In the genomic region with DNA sequence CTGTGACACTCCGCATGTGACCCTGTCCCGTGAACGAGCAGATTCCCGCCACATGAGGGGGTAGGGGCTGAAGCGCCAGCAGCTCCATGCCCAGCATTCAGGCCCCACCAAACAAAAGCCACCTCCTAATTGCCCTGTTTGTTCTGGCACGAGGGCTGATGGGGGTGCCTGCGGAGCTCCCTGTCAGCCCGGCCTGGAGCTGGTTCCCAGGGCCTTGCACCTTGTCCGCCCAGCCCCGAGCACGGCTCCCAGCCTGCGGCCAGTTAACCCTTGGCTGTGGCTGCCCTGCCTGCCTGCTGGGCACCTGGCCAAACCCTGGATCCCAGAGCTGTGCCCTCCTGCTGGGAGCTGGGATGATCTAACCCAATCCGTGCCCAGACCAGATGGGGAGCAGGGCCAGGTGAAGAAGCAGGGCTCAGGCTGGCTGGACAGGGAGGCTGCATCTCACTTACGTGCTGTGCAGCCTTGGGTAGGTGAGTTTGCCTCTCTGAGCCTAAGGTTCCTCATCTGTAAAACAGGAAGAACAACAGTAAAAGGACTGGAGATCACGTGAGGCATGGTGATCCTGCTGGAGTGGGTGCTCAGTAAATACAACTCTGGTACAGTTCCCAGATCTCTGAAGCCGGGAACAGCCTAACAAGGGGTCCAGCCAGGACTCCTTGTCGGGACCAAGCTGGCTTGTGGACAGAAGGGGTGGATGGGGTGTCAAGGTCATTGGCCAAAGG, we compare ENCODE assay signal across 1 cellular context.
TF ChIP-seq lines count a peak whose summit lies in the region.

No MANE protein-coding gene starts in this region.

TF ChIP-seq in HepG2, 621 proteins besides CTCF, POLR2A, EP300 and RAD21 (continued from another document and continues in another):
- TF ChIP-seq, protein P1, sequence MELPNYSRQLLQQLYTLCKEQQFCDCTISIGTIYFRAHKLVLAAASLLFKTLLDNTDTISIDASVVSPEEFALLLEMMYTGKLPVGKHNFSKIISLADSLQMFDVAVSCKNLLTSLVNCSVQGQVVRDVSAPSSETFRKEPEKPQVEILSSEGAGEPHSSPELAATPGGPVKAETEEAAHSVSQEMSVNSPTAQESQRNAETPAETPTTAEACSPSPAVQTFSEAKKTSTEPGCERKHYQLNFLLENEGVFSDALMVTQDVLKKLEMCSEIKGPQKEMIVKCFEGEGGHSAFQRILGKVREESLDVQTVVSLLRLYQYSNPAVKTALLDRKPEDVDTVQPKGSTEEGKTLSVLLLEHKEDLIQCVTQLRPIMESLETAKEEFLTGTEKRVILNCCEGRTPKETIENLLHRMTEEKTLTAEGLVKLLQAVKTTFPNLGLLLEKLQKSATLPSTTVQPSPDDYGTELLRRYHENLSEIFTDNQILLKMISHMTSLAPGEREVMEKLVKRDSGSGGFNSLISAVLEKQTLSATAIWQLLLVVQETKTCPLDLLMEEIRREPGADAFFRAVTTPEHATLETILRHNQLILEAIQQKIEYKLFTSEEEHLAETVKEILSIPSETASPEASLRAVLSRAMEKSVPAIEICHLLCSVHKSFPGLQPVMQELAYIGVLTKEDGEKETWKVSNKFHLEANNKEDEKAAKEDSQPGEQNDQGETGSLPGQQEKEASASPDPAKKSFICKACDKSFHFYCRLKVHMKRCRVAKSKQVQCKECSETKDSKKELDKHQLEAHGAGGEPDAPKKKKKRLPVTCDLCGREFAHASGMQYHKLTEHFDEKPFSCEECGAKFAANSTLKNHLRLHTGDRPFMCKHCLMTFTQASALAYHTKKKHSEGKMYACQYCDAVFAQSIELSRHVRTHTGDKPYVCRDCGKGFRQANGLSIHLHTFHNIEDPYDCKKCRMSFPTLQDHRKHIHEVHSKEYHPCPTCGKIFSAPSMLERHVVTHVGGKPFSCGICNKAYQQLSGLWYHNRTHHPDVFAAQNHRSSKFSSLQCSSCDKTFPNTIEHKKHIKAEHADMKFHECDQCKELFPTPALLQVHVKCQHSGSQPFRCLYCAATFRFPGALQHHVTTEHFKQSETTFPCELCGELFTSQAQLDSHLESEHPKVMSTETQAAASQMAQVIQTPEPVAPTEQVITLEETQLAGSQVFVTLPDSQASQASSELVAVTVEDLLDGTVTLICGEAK (IDR thresholded peaks at IDR 0.05): no peak
- TF ChIP-seq, protein P1 (CRISPR knock-in tag; IDR thresholded peaks at IDR 0.05): no peak; the same call in 1 of the 2 replicates
- no peak for TF ChIP-seq ZNF546 (CRISPR knock-in tag; conservative IDR thresholded peaks at IDR 0.05)
- TF ChIP-seq CREM (IDR thresholded peaks at IDR 0.05): no peak
- no peak for TF ChIP-seq CREM (CRISPR knock-in tag; IDR thresholded peaks at IDR 0.05)
- no peak for TF ChIP-seq ZBTB20 (CRISPR knock-in tag; IDR thresholded peaks at IDR 0.05; ENCODE audit: borderline replicate concordance, low read depth)
- TF ChIP-seq ZSCAN25 (CRISPR knock-in tag; IDR thresholded peaks at IDR 0.05): no peak
- TF ChIP-seq, protein P2, sequence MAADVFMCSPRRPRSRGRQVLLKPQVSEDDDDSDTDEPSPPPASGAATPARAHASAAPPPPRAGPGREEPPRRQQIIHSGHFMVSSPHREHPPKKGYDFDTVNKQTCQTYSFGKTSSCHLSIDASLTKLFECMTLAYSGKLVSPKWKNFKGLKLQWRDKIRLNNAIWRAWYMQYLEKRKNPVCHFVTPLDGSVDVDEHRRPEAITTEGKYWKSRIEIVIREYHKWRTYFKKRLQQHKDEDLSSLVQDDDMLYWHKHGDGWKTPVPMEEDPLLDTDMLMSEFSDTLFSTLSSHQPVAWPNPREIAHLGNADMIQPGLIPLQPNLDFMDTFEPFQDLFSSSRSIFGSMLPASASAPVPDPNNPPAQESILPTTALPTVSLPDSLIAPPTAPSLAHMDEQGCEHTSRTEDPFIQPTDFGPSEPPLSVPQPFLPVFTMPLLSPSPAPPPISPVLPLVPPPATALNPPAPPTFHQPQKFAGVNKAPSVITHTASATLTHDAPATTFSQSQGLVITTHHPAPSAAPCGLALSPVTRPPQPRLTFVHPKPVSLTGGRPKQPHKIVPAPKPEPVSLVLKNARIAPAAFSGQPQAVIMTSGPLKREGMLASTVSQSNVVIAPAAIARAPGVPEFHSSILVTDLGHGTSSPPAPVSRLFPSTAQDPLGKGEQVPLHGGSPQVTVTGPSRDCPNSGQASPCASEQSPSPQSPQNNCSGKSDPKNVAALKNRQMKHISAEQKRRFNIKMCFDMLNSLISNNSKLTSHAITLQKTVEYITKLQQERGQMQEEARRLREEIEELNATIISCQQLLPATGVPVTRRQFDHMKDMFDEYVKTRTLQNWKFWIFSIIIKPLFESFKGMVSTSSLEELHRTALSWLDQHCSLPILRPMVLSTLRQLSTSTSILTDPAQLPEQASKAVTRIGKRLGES (CRISPR knock-in tag; IDR thresholded peaks at IDR 0.05; ENCODE audit: borderline replicate concordance): no peak
- no peak for TF ChIP-seq ZMYM4 (CRISPR knock-in tag; IDR thresholded peaks at IDR 0.05)
- no peak for TF ChIP-seq ZNF260 (CRISPR knock-in tag; IDR thresholded peaks at IDR 0.05; ENCODE audit: borderline replicate concordance, low read depth)
- TF ChIP-seq RORA (CRISPR knock-in tag; IDR thresholded peaks at IDR 0.05): no peak
- TF ChIP-seq RNF2 (conservative IDR thresholded peaks at IDR 0.05; ENCODE audit: low read depth): no peak; the same call in 1 of the 2 replicates
- TF ChIP-seq ZNF772 (CRISPR knock-in tag; IDR thresholded peaks at IDR 0.05): no peak
- no peak for TF ChIP-seq SMYD3 (CRISPR knock-in tag; IDR thresholded peaks at IDR 0.05)
- TF ChIP-seq RBM22 (optimal IDR thresholded peaks at IDR 0.05; ENCODE audit: low read length): no peak
- TF ChIP-seq ZNF841 (CRISPR knock-in tag; IDR thresholded peaks at IDR 0.05; ENCODE audit: borderline replicate concordance): no peak
- no peak for TF ChIP-seq ZNF672 (CRISPR knock-in tag; IDR thresholded peaks at IDR 0.05)
- no peak for TF ChIP-seq ZFP90 (CRISPR knock-in tag; IDR thresholded peaks at IDR 0.05; ENCODE audit: borderline replicate concordance)
- TF ChIP-seq, protein P3, sequence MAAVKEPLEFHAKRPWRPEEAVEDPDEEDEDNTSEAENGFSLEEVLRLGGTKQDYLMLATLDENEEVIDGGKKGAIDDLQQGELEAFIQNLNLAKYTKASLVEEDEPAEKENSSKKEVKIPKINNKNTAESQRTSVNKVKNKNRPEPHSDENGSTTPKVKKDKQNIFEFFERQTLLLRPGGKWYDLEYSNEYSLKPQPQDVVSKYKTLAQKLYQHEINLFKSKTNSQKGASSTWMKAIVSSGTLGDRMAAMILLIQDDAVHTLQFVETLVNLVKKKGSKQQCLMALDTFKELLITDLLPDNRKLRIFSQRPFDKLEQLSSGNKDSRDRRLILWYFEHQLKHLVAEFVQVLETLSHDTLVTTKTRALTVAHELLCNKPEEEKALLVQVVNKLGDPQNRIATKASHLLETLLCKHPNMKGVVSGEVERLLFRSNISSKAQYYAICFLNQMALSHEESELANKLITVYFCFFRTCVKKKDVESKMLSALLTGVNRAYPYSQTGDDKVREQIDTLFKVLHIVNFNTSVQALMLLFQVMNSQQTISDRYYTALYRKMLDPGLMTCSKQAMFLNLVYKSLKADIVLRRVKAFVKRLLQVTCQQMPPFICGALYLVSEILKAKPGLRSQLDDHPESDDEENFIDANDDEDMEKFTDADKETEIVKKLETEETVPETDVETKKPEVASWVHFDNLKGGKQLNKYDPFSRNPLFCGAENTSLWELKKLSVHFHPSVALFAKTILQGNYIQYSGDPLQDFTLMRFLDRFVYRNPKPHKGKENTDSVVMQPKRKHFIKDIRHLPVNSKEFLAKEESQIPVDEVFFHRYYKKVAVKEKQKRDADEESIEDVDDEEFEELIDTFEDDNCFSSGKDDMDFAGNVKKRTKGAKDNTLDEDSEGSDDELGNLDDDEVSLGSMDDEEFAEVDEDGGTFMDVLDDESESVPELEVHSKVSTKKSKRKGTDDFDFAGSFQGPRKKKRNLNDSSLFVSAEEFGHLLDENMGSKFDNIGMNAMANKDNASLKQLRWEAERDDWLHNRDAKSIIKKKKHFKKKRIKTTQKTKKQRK (IDR thresholded peaks at IDR 0.05; ENCODE audit: low read length): no peak
- no peak for TF ChIP-seq ZBTB33 (CRISPR knock-in tag; IDR thresholded peaks at IDR 0.05)
- TF ChIP-seq SP4 (CRISPR knock-in tag; IDR thresholded peaks at IDR 0.05): 0 out of 2 replicates have a peak, but pooled peaks have one; percentile 10
- no peak for TF ChIP-seq KLF6 (CRISPR knock-in tag; IDR thresholded peaks at IDR 0.05)
- no peak for TF ChIP-seq RXRB (CRISPR knock-in tag; IDR thresholded peaks at IDR 0.05; ENCODE audit: borderline replicate concordance)
- no peak for TF ChIP-seq SOX6 (IDR thresholded peaks at IDR 0.05)
- 0 out of 2 replicates have a peak, but pooled peaks have one; percentile 0 for TF ChIP-seq SOX6 (CRISPR knock-in tag; IDR thresholded peaks at IDR 0.05)
- no peak for TF ChIP-seq ZNF407 (CRISPR knock-in tag; IDR thresholded peaks at IDR 0.05; ENCODE audit: not compliant biosample characterization)
